Comparison of ENCODE assay signal across 8 cellular contexts in the genomic region with DNA sequence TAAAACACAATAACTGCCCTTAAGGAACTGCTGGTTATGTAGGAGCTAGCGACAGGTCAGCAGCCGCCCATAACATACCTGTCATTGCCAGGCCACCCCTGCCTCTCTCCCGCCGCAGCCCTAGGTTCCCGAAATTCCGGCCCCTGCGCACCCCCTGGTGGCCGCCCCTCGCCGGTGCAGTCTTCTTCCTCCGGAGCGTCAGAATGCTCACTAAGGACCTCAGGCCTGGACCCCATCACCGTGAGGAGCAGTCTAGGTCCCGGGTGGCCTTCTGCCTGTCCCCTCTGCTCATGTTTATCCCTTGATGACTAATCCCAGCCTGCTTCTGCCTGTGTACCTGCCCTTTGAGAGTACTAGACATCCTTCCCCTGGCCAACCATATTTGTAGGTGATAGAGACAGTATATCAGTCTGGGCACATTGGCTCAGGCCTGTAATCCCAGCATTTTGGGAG.
DNase-seq lines count a peak whose midpoint lies in the region; ATAC-seq and TF ChIP-seq lines count a peak whose summit lies in the region.

No MANE protein-coding gene starts in this region.

- in situ Hi-C loops in SK-MEL-5 (cut with HindIII; ENCODE audit: low pct_unique_long_range_greater_than_20kb, low sequenced_read_pairs): no loop called here

- H3K4me2 ChIP-seq in KMS-11: peak overlapping the region; percentile 18; the same call in 1 of the 2 replicates

- no peak overlapping the region for H3K9ac ChIP-seq in KMS-11

- H4K20me1 ChIP-seq in KMS-11 (ENCODE audit: insufficient read depth): no peaks in the 10 kb centered on the region

- no peaks in the 10 kb centered on the region for H3K36me3 ChIP-seq in KMS-11 (ENCODE audit: insufficient read depth)

- no peak overlapping the region for H3K27ac ChIP-seq in KMS-11

- H3K4me3 ChIP-seq in KMS-11 (IDR thresholded peaks at IDR 0.05; ENCODE audit: insufficient read depth, low read depth, low read length) (no peak overlapping the region), retinal pigment epithelial cell (ENCODE audit: low read length) (no peak overlapping the region)

- H2AFZ ChIP-seq in KMS-11 (ENCODE audit: low read depth): peak overlapping the region; percentile 73

- ATAC-seq in GM21737 (IDR thresholded peaks at IDR 0.05; ENCODE audit: unreplicated experiment) (peak; percentile 89), left cardiac atrium (peak; percentile 79 to 85)

- DNase-seq in GDM1 (lab: John Stamatoyannopoulos, UW) (peak; percentile 48), SK-MEL-5 (ENCODE audit: low read depth, low spot score) (peak; percentile 76), left cardiac atrium (peak; percentile 76), retinal pigment epithelial cell (ENCODE audit: low read depth) (no peak), NCI-H226 (no peak)
- DNase-seq in activated naive CD4-positive, alpha-beta T cell treated with Interleukin-2 at 50 U/mL for 16 hours: peak; percentile 84

- intact Hi-C loops in left cardiac atrium (cut with DNase I): loop anchor here in 1 of 2 donors (10.0 kb wide), 1 partner anchor 349 kb away; a partner anchor contains a TSS

- peak; percentile 97 for TF ChIP-seq CTCF in KMS-11 (conservative IDR thresholded peaks at IDR 0.05; ENCODE audit: low read depth, low read length)
- TF ChIP-seq CTCF in retinal pigment epithelial cell (conservative IDR thresholded peaks at IDR 0.05; ENCODE audit: low read depth, low read length): peak; percentile 90

- no peaks in the 10 kb centered on the region for H3K27me3 ChIP-seq in KMS-11 (ENCODE audit: insufficient read depth, low read depth)

- peaks cover 4% of the 10 kb centered on the region for H3K4me1 ChIP-seq in KMS-11 (ENCODE audit: low read depth, poor library complexity, severe bottlenecking)

- no peaks in the 10 kb centered on the region for H3K79me2 ChIP-seq in KMS-11 (ENCODE audit: insufficient read depth, low read depth)

Comparison
In these comparisons a context has a peak if more than half of its experiments do, and no peak if none do; other contexts are left out.
1. DNase-seq: peak in GDM1 (single experiment), SK-MEL-5 (single experiment), activated naive CD4-positive, alpha-beta T cell treated with Interleukin-2 at 50 U/mL for 16 hours (single experiment) and left cardiac atrium (single experiment); none in retinal pigment epithelial cell (single experiment) and NCI-H226 (single experiment).